ENCODE assay signal across 1 cellular context in genomic region chr2:207783514-207783913, GRCh38.
TF ChIP-seq lines count a peak whose summit lies in the region.

No MANE protein-coding gene starts in this region.

TF ChIP-seq in A549, 52 proteins besides CTCF, POLR2A, EP300 and RAD21:
- TF ChIP-seq HMGXB4 (CRISPR knock-in tag; IDR thresholded peaks at IDR 0.05; ENCODE audit: borderline replicate concordance) (no peak), REST (IDR thresholded peaks at IDR 0.05) (no peak)
